ENCODE assay signal across 8 cellular contexts in genomic region chr14:89618821-89619551, GRCh38.
DNase-seq lines count a peak whose midpoint lies in the region; ATAC-seq and TF ChIP-seq lines count a peak whose summit lies in the region.

No MANE protein-coding gene starts in this region.

- ATAC-seq in GM21576 (IDR thresholded peaks at IDR 0.05; ENCODE audit: unreplicated experiment) (peak; percentile 50), Right ventricle myocardium superior (ENCODE audit: poor library complexity) (peak; percentile 95)
- ATAC-seq in activated naive CD4-positive, alpha-beta T cell treated with anti-CD3 and anti-CD28 coated beads, Interleukin-2, amount 50 U/mL, for 72 hours: peak; percentile 19 to 63

- DNase-seq in EL (peak; percentile 72), SK-MEL-5 (ENCODE audit: low read depth, low spot score) (peak; percentile 26), Right ventricle myocardium superior (peak; percentile 87), osteocyte (ENCODE audit: extremely low spot score, unreplicated experiment) (peak; percentile 90)
- DNase-seq in Jurkat, Clone E6-1 (ENCODE audit: low read depth, low spot score): peak; percentile 69
- peak; percentile 72 to 74 for DNase-seq in activated naive CD4-positive, alpha-beta T cell treated with anti-CD3 and anti-CD28 coated beads, Interleukin-2, amount 50 U/mL, for 72 hours (ENCODE audit: low spot score in 2 of 2)

- H3K4me3 ChIP-seq in Jurkat, Clone E6-1 (ENCODE audit: low read length): peak overlapping the region; percentile 71
- peak overlapping the region; percentile 94 for H3K4me3 ChIP-seq in urinary bladder (ENCODE audit: low read depth, low read length)

- H3K4me1 Mint-ChIP-seq in osteocyte (ENCODE audit: unreplicated experiment): peaks cover 46% of the 10 kb centered on the region

- no peaks in the 10 kb centered on the region for H3K36me3 ChIP-seq in urinary bladder (ENCODE audit: insufficient read depth)

- H3K27ac Mint-ChIP-seq in activated naive CD4-positive, alpha-beta T cell treated with anti-CD3 and anti-CD28 coated beads, Interleukin-2, amount 50 U/mL, for 72 hours: peak overlapping the region; percentile 96 to 97
- peak overlapping the region; percentile 94 for H3K27ac Mint-ChIP-seq in osteocyte (ENCODE audit: unreplicated experiment)

- in situ Hi-C loops in SK-MEL-5 (cut with HindIII; ENCODE audit: low pct_unique_long_range_greater_than_20kb, low sequenced_read_pairs): no loop called here

- no peaks in the 10 kb centered on the region for H3K9me3 Mint-ChIP-seq in activated naive CD4-positive, alpha-beta T cell treated with anti-CD3 and anti-CD28 coated beads, Interleukin-2, amount 50 U/mL, for 72 hours
- no peaks in the 10 kb centered on the region for H3K9me3 Mint-ChIP-seq in osteocyte (ENCODE audit: unreplicated experiment)

- H3K4me3 Mint-ChIP-seq in osteocyte (ENCODE audit: unreplicated experiment): peak overlapping the region; percentile 85

- H3K4me1 ChIP-seq in urinary bladder (ENCODE audit: insufficient read depth): no peaks in the 10 kb centered on the region

- intact Hi-C loops in Right ventricle myocardium superior (cut with DNase I): loop anchor here (5.0 kb wide), 1 partner anchor 197 kb away; no protein-coding TSS in a partner anchor

- H3K27me3 Mint-ChIP-seq in osteocyte (ENCODE audit: unreplicated experiment): no peaks in the 10 kb centered on the region

- H3K36me3 Mint-ChIP-seq in activated naive CD4-positive, alpha-beta T cell treated with anti-CD3 and anti-CD28 coated beads, Interleukin-2, amount 50 U/mL, for 72 hours: peaks cover 0 to 17% of the 10 kb centered on the region in 2 donors
- no peaks in the 10 kb centered on the region for H3K36me3 Mint-ChIP-seq in osteocyte (ENCODE audit: unreplicated experiment)

- TF ChIP-seq CTCF in osteocyte (IDR thresholded peaks at IDR 0.05): no peak

- peak overlapping the region; percentile 82 for H3K27ac ChIP-seq in urinary bladder (ENCODE audit: low read depth)

- WGBS in urinary bladder: 2% methylated on average over 66 of the region's 66 CpGs

Comparison
In these comparisons a context has a peak if more than half of its experiments do, and no peak if none do; other contexts are left out.
1. Peak in every context shown above with its lines: DNase-seq, ATAC-seq, H3K4me3 ChIP-seq and H3K27ac ChIP-seq.
2. DNase-seq: peak in every context shown above with its lines; median percentile 90 in osteocyte; 87 in Right ventricle myocardium superior; 73 in activated naive CD4-positive, alpha-beta T cell treated with anti-CD3 and anti-CD28 coated beads, Interleukin-2, amount 50 U/mL, for 72 hours; 72 in EL; 69 in Jurkat, Clone E6-1; 26 in SK-MEL-5.
3. ATAC-seq: peak in every context shown above with its lines; median percentile 95 in Right ventricle myocardium superior; 50 in GM21576; 41 in activated naive CD4-positive, alpha-beta T cell treated with anti-CD3 and anti-CD28 coated beads, Interleukin-2, amount 50 U/mL, for 72 hours.